2 cellular contexts compared by ENCODE assay signal in the genomic region with DNA sequence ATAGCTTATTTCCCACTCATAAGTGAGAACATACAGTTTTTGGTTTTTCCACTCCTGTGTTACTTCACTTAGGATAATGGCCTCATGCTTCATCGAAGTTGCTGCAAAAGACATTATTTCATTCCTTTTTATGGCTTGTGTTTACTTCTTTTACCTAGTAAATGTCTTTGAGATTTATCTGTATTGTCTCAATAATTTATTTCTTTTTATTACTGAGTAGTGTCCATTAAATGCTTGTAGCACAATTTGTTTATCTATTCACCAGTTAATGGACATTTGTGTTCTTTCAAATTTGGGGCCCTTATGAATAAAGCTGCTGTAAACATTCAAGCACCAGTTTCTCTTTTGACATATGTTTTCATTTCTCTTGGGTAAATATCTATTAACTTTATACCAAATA.
TF ChIP-seq lines count a peak whose summit lies in the region.

No MANE protein-coding gene starts in this region.

TF ChIP-seq in HCT116, 20 proteins besides CTCF, POLR2A, EP300 and RAD21 (continued from another document):
- no peak for TF ChIP-seq ZBTB33 (IDR thresholded peaks at IDR 0.05; ENCODE audit: extremely low read depth, insufficient replicate concordance, low read length)
- no peak for TF ChIP-seq ZFX (IDR thresholded peaks at IDR 0.05)
- TF ChIP-seq, protein P1, sequence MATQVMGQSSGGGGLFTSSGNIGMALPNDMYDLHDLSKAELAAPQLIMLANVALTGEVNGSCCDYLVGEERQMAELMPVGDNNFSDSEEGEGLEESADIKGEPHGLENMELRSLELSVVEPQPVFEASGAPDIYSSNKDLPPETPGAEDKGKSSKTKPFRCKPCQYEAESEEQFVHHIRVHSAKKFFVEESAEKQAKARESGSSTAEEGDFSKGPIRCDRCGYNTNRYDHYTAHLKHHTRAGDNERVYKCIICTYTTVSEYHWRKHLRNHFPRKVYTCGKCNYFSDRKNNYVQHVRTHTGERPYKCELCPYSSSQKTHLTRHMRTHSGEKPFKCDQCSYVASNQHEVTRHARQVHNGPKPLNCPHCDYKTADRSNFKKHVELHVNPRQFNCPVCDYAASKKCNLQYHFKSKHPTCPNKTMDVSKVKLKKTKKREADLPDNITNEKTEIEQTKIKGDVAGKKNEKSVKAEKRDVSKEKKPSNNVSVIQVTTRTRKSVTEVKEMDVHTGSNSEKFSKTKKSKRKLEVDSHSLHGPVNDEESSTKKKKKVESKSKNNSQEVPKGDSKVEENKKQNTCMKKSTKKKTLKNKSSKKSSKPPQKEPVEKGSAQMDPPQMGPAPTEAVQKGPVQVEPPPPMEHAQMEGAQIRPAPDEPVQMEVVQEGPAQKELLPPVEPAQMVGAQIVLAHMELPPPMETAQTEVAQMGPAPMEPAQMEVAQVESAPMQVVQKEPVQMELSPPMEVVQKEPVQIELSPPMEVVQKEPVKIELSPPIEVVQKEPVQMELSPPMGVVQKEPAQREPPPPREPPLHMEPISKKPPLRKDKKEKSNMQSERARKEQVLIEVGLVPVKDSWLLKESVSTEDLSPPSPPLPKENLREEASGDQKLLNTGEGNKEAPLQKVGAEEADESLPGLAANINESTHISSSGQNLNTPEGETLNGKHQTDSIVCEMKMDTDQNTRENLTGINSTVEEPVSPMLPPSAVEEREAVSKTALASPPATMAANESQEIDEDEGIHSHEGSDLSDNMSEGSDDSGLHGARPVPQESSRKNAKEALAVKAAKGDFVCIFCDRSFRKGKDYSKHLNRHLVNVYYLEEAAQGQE (IDR thresholded peaks at IDR 0.05; ENCODE audit: low read depth) = no peak
- no peak for TF ChIP-seq TCF7L2 (IDR thresholded peaks at IDR 0.05; ENCODE audit: borderline replicate concordance, extremely low read depth, insufficient read depth, insufficient read length)
- no peak for TF ChIP-seq EGR1 (IDR thresholded peaks at IDR 0.05; ENCODE audit: low read depth)

TF ChIP-seq in SK-N-SH, 30 proteins besides CTCF, POLR2A, EP300 and RAD21 (continued from another document):
- TF ChIP-seq MXI1 (IDR thresholded peaks at IDR 0.05; ENCODE audit: low read depth, low read length) (no peak), FOSL2 (IDR thresholded peaks at IDR 0.05; ENCODE audit: borderline replicate concordance, low read depth) (no peak), RCOR1 (IDR thresholded peaks at IDR 0.05; ENCODE audit: low read length) (no peak), TEAD4 (IDR thresholded peaks at IDR 0.05; ENCODE audit: borderline replicate concordance, insufficient read depth) (no peak), FOXJ3 (CRISPR knock-in tag; IDR thresholded peaks at IDR 0.05) (no peak), SIN3A (IDR thresholded peaks at IDR 0.05; ENCODE audit: borderline replicate concordance, low read depth, low read length) (no peak), JUND (IDR thresholded peaks at IDR 0.05) (no peak), YY1 (IDR thresholded peaks at IDR 0.05; ENCODE audit: low read depth) (no peak)
- TF ChIP-seq, protein P1 (IDR thresholded peaks at IDR 0.05; ENCODE audit: low read depth, low read length) = no peak
